8 cellular contexts compared by ENCODE assay signal in the genomic region with DNA sequence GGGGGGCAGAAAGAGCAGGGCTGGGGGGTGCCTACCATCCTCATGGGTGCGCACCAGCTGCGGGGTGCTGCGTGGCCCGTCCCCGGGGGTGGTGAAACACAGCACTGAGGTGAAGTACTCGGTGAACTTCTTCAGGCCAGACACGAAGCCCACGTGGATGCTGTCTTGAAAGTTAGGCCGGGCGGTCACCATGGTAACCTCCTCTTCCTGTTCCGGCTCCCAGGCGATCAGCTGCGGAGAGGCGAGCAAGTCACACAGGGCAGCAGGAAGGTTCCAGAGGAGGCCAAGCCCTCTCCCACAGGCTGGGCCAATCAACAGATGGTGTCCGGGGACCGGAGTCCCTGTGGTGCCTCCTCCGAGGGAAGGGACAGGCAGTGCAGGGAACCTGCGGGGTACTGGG.
A peak's percentile ranks its signal among the peaks of the same experiment; 100 is the strongest.
DNase-seq lines count a peak whose midpoint lies in the region.

No MANE protein-coding gene starts in this region.

- DNase-seq in ELF-1 (ENCODE audit: low read depth, low spot score) (peak; percentile 67), NCI-H510A treated with DMSO at 0.1 percent for 48 hours (lab: John Stamatoyannopoulos, UW) (peak; percentile 37), cerebellum (ENCODE audit: low spot score) (peak; percentile 16), medulla oblongata (ENCODE audit: extremely low spot score) (peak; percentile 30), SHP77 treated with DMSO at 0.1 percent for 48 hours (lab: John Stamatoyannopoulos, UW) (no peak), ACHN (no peak), A172 (ENCODE audit: low spot score) (no peak), NCI-H2107 (lab: John Stamatoyannopoulos, UW) (no peak)

- in situ Hi-C loops in ACHN (cut with HindIII; ENCODE audit: low pct_ligation_motif_present, low pct_unique_long_range_greater_than_20kb, low sequenced_read_pairs), result no loop called here

Comparison
In these comparisons a context has a peak if more than half of its experiments do, and no peak if none do; other contexts are left out.
1. DNase-seq: peak in ELF-1 (single experiment), NCI-H510A treated with DMSO at 0.1 percent for 48 hours (single experiment), cerebellum (single experiment) and medulla oblongata (single experiment); none in SHP77 treated with DMSO at 0.1 percent for 48 hours (single experiment), ACHN (single experiment), A172 (single experiment) and NCI-H2107 (single experiment).